In genomic region chr22:46753360-46753759, GRCh38 we compare ENCODE assay signal across 10 cellular contexts. TPM values are rescaled to one million over a fixed set of nuclear protein-coding genes. Genes with fewer than 3 reads are reported as not detected.
DNase-seq lines count a peak whose midpoint lies in the region; ATAC-seq, FAIRE-seq and TF ChIP-seq lines count a peak whose summit lies in the region.
"Had no signal": no experiment of that assay in that cellular context is flagged by ENCODE, and none has a peak within 500 bp of the region (broad histone marks: within the 10 kb centered on the region; RNA-seq: fewer than 3 reads in every experiment).

No MANE protein-coding gene starts in this region.

- H3K4me1 Mint-ChIP-seq in nephron progenitor cell, result peaks cover 24% of the 10 kb centered on the region

- 89 to 91% (median 91%) methylated on average over 8 of the region's 8 CpGs for WGBS in adipose tissue, 3 donors
- 75% methylated on average over 8 of the region's 8 CpGs for WGBS in right cardiac atrium

- TF ChIP-seq POLR2A in gastrocnemius medialis (IDR thresholded peaks at IDR 0.05) (no peak), GM12891 (IDR thresholded peaks at IDR 0.05; ENCODE audit: low read depth, low read length) (no peak)

- no peak overlapping the region for H3K4me3 Mint-ChIP-seq in nephron progenitor cell
- H3K4me3 Mint-ChIP-seq: stimulated activated naive CD8-positive, alpha-beta T cell treated with anti-CD3 and anti-CD28 coated beads, Interleukin-15, Interleukin-2, amounts not matched to agents 100 ng/mL and 50 ng/mL, for 24 hours had no signal

- intact Hi-C loops in right cardiac atrium (cut with DNase I) (no loop called here), gastrocnemius medialis (cut with DNase I; ENCODE audit: low total_unique reads) (no loop called here)

- DNase-seq in right cardiac atrium (no peak), gastrocnemius medialis (peak; percentile 63 to 83), nephron progenitor cell (no peak), GM12891 (ENCODE audit: insufficient read length, low spot score) (no peak), AG08395 (ENCODE audit: low spot score) (no peak)
- no peak for DNase-seq in activated CD4-positive, alpha-beta T cell treated with anti-CD3 and anti-CD28 coated beads, Interleukin-2, amount 50 U/mL, for 1 hour
- DNase-seq: activated CD8-positive, alpha-beta memory T cell treated with anti-CD3 and anti-CD28 coated beads, Interleukin-2, amount 50 U/mL, for 48 hours had no signal

- peak overlapping the region; percentile 86 for H3K27ac ChIP-seq in ACC112 (ENCODE audit: low read depth, low read length)
- H3K27ac ChIP-seq in adipose tissue (ENCODE audit: low read depth, low read length), result peak overlapping the region; percentile 88
- H3K27ac ChIP-seq in right cardiac atrium (ENCODE audit: low read length), result peak overlapping the region; percentile 99
- H3K27ac ChIP-seq in gastrocnemius medialis, result peak overlapping the region; percentile 91 to 99 (median 94)

- no peak overlapping the region for H2AFZ ChIP-seq in ACC112 (ENCODE audit: low read length, unreplicated experiment)

- H3K9me3 ChIP-seq in right cardiac atrium (ENCODE audit: control insufficient read depth, low read length) (no peaks in the 10 kb centered on the region), gastrocnemius medialis (no peaks in the 10 kb centered on the region)

- no peaks in the 10 kb centered on the region for H3K36me3 ChIP-seq in ACC112 (ENCODE audit: insufficient read depth, low read length)
- H3K36me3 ChIP-seq in gastrocnemius medialis, result no peaks in the 10 kb centered on the region

- H3K27me3 ChIP-seq in ACC112 (ENCODE audit: insufficient read depth, low read length) (no peaks in the 10 kb centered on the region), right cardiac atrium (ENCODE audit: control insufficient read depth, insufficient read depth) (no peaks in the 10 kb centered on the region), gastrocnemius medialis (no peaks in the 10 kb centered on the region)

- H3K4me1 ChIP-seq in ACC112 (ENCODE audit: control insufficient read depth, insufficient read depth, low read length, unreplicated experiment), result peaks cover 29% of the 10 kb centered on the region
- peaks cover 19% of the 10 kb centered on the region for H3K4me1 ChIP-seq in right cardiac atrium (ENCODE audit: control insufficient read depth, insufficient read depth, low read length)
- H3K4me1 ChIP-seq in gastrocnemius medialis, result peaks cover 46 to 55% of the 10 kb centered on the region in 2 donors

- no peak overlapping the region for H3K27ac Mint-ChIP-seq in nephron progenitor cell

- H3K4me3 ChIP-seq in ACC112 (ENCODE audit: low read depth, low read length) (no peak overlapping the region), right cardiac atrium (ENCODE audit: low read length) (no peak overlapping the region), gastrocnemius medialis (peak overlapping the region in 3 of 4 donors; percentile 21 to 41 (median 32))

- H3K27me3 Mint-ChIP-seq in nephron progenitor cell (ENCODE audit: low read depth, poor library complexity), result peaks cover 3% of the 10 kb centered on the region
- H3K27me3 Mint-ChIP-seq: stimulated activated naive CD8-positive, alpha-beta T cell treated with anti-CD3 and anti-CD28 coated beads, Interleukin-15, Interleukin-2, amounts not matched to agents 100 ng/mL and 50 ng/mL, for 24 hours had no signal

- peaks cover 16% of the 10 kb centered on the region for H3K36me3 Mint-ChIP-seq in nephron progenitor cell (ENCODE audit: low read depth)

- peaks cover 20% of the 10 kb centered on the region for H3K9me3 Mint-ChIP-seq in nephron progenitor cell

- ATAC-seq in right cardiac atrium (no peak), gastrocnemius medialis (peak; percentile 78 to 79)

- no peak for TF ChIP-seq CTCF in gastrocnemius medialis (IDR thresholded peaks at IDR 0.05 in 4 of 5, conservative IDR thresholded peaks at IDR 0.05 in 1 of 5)
- no peak for TF ChIP-seq CTCF in nephron progenitor cell (IDR thresholded peaks at IDR 0.05)

- FAIRE-seq in GM12891 (lab: Jason Lieb, UNC), result no peak

- no peaks in the 10 kb centered on the region for H3K79me2 ChIP-seq in ACC112 (ENCODE audit: control insufficient read depth, insufficient read depth, low read length, unreplicated experiment)

- in situ Hi-C loops in gastrocnemius medialis (cut with MboI; ENCODE audit: low sequenced_read_pairs in 4 of 4), result no loop called here

TF ChIP-seq in GM12891, 5 proteins besides CTCF, POLR2A, EP300 and RAD21:
- no peak for TF ChIP-seq POLR2AphosphoS5 (IDR thresholded peaks at IDR 0.05; ENCODE audit: low read depth, low read length)

RNA-seq across cellular contexts. Expression of gene TBC1D22A, which starts 9.1 kb away (rescaled TPM):
- polyA plus RNA-seq in adipose tissue (10 to 100 TPM; 13.3 to 16.7 (median 15.4) TPM), right cardiac atrium (12.0 TPM)
- total RNA-seq in right cardiac atrium (10 to 100 TPM; 15.3 to 17.3 (median 16.4) TPM), gastrocnemius medialis (10 to 100 TPM; 18.8 to 25.2 (median 23.1) TPM)
- polyA plus RNA-seq in GM12891 (2012; ENCODE audit: low read depth, missing spikeins), result 41.0 TPM

RNA-seq across cellular contexts. Expression of gene CERK, which starts 15.3 kb away (rescaled TPM):
- polyA plus RNA-seq in adipose tissue (10 to 100 TPM; 14.7 to 27.2 (median 18.6) TPM), right cardiac atrium (32.6 TPM)
- total RNA-seq in right cardiac atrium (10 to 100 TPM; 59.5 to 83.5 (median 68.7) TPM), gastrocnemius medialis (10 to 100 TPM; 32.7 to 38.7 (median 34.8) TPM)
- polyA plus RNA-seq in GM12891 (2012; ENCODE audit: low read depth, missing spikeins), result 19.5 TPM

Comparison
In these comparisons a context has a peak if more than half of its experiments do, and no peak if none do; other contexts are left out.
1. H3K4me3 ChIP-seq: peak in gastrocnemius medialis (3 of 4); none in ACC112 (single experiment) and right cardiac atrium (single experiment).
2. ATAC-seq: peak in gastrocnemius medialis (2 of 2); none in right cardiac atrium (0 of 2).
3. DNase-seq: peak in gastrocnemius medialis (2 of 2); none in right cardiac atrium (0 of 3), nephron progenitor cell (single experiment), GM12891 (single experiment), activated CD4-positive, alpha-beta T cell treated with anti-CD3 and anti-CD28 coated beads, Interleukin-2, amount 50 U/mL, for 1 hour (single experiment) and AG08395 (single experiment).
4. Peak in every context shown above with its lines, with median percentiles within 50 percentile points of each other: H3K27ac ChIP-seq.